Comparison of ENCODE assay signal across 9 cellular contexts in the genomic region with DNA sequence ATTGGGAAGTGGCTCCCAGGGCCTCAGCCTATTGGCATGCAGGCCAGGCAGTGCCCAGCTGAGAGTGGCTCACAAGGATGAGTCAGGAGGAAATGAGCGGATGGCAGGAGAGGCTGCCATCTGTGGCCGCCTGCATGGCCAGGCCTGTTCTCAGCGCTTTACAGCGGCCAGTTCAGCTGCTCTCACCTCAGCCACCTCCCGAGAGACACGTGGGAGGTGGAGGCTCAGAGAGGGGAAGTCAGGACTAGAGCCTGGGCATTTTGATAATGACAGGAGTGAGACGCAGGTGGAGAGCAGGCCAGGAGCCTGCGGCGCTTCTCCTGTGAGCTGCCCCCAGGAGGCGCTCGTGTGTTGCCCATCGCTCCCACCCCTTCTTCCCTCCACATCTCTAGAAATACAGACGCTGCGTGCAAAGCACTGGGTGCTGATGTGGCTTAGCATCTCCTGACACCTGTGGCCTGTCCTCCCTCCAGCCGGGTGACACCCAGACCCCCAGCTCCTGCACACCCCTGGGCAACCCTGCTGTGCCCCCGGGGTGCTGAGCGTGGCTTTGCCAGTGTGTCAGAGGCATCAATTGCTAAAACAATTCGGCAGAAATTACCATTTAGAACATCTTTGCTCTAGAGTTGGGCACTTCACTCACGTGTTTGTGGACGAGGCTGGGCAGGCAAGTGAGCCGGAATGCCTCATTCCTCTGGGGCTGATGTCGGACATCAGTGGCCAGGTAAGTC. TPM values are rescaled to one million over a fixed set of nuclear protein-coding genes. Genes with fewer than 3 reads are reported as not detected.
DNase-seq lines count a peak whose midpoint lies in the region; ATAC-seq, FAIRE-seq and TF ChIP-seq lines count a peak whose summit lies in the region.
"Had no signal": no experiment of that assay in that cellular context is flagged by ENCODE, and none has a peak within 500 bp of the region (broad histone marks: within the 10 kb centered on the region; RNA-seq: fewer than 3 reads in every experiment).

No MANE protein-coding gene starts in this region.

- no peaks in the 10 kb centered on the region for H3K36me3 Mint-ChIP-seq in activated T-cell treated with anti-CD3 and anti-CD28 coated beads, Interleukin-2, amount 50 U/mL, for 72 hours (ENCODE audit: insufficient read depth in 2 of 2)

- FAIRE-seq in D721Med (lab: Jason Lieb, UNC), result no peak

- H3K27me3 ChIP-seq in HL-60 (ENCODE audit: insufficient read depth, poor library complexity, severe bottlenecking) (no peaks in the 10 kb centered on the region), foreskin keratinocyte (no peaks in the 10 kb centered on the region), psoas muscle (ENCODE audit: insufficient read depth in 3 of 3, low read length in 2 of 3) (peaks cover 0 to 2% (median 0%) of the 10 kb centered on the region in 3 donors)

- H3K9me3 ChIP-seq in psoas muscle, result no peaks in the 10 kb centered on the region

- H3K4me3 ChIP-seq in HL-60 (replicated peaks; ENCODE audit: insufficient read depth, low read length) (no peak overlapping the region), psoas muscle (no peak overlapping the region)

- peak; percentile 86 for TF ChIP-seq CTCF in D721Med (IDR thresholded peaks at IDR 0.05; ENCODE audit: insufficient read depth, missing control alignments)
- TF ChIP-seq CTCF in HL-60 (IDR thresholded peaks at IDR 0.05; ENCODE audit: insufficient read depth, low read length), result peak; percentile 98
- peak; percentile 96 for TF ChIP-seq CTCF in foreskin keratinocyte (conservative IDR thresholded peaks at IDR 0.05)
- TF ChIP-seq CTCF in psoas muscle (IDR thresholded peaks at IDR 0.05), result peak; percentile 56

- no peaks in the 10 kb centered on the region for H3K36me3 ChIP-seq in psoas muscle (ENCODE audit: insufficient read depth in 1 of 2, low read depth in 1 of 2)

- DNase-seq in D721Med (ENCODE audit: insufficient read length, low spot score), result peak; percentile 76
- peak; percentile 86 for DNase-seq in HL-60 (ENCODE audit: low read depth in 1 of 2, low spot score in 1 of 2)
- DNase-seq in RKO (ENCODE audit: low spot score), result peak; percentile 89
- peak; percentile 72 to 80 for DNase-seq in activated T-cell treated with anti-CD3 and anti-CD28 coated beads, Interleukin-2, amount 50 U/mL, for 72 hours
- DNase-seq in foreskin keratinocyte, result peak; percentile 91 to 95
- DNase-seq in psoas muscle, result no peak
- DNase-seq in amniotic stem cell (lab: John Stamatoyannopoulos, UW), result no peak

- peak; percentile 92 to 96 for ATAC-seq in activated T-cell treated with anti-CD3 and anti-CD28 coated beads, Interleukin-2, amount 50 U/mL, for 72 hours (replicated peaks in 1 of 2)
- peak; percentile 89 for ATAC-seq in foreskin keratinocyte
- ATAC-seq in psoas muscle, result peak; percentile 25 to 84 (median 66)
- ATAC-seq in HG02763 (IDR thresholded peaks at IDR 0.05; ENCODE audit: unreplicated experiment), result no peak

- no peaks in the 10 kb centered on the region for H3K27me3 Mint-ChIP-seq in activated T-cell treated with anti-CD3 and anti-CD28 coated beads, Interleukin-2, amount 50 U/mL, for 72 hours (ENCODE audit: low read depth)

- H3K4me3 Mint-ChIP-seq in activated T-cell treated with anti-CD3 and anti-CD28 coated beads, Interleukin-2, amount 50 U/mL, for 72 hours, result no peak overlapping the region

- no peaks in the 10 kb centered on the region for H3K9me3 Mint-ChIP-seq in activated T-cell treated with anti-CD3 and anti-CD28 coated beads, Interleukin-2, amount 50 U/mL, for 72 hours

- no peak overlapping the region for H3K27ac Mint-ChIP-seq in activated T-cell treated with anti-CD3 and anti-CD28 coated beads, Interleukin-2, amount 50 U/mL, for 72 hours

- intact Hi-C loops in psoas muscle (cut with DNase I), result loop anchor here in 1 of 2 donors (2.0 kb wide), 1 partner anchor 60 kb away; no protein-coding TSS in a partner anchor

- H3K4me1 ChIP-seq in foreskin keratinocyte (no peaks in the 10 kb centered on the region), psoas muscle (no peaks in the 10 kb centered on the region)

- 37 to 47% (median 40%) methylated on average over 21 to 22 of the region's 22 CpGs for WGBS in psoas muscle, 3 donors

- H3K27ac ChIP-seq in HL-60 (replicated peaks) (peak overlapping the region; percentile 76), foreskin keratinocyte (no peak overlapping the region), psoas muscle (no peak overlapping the region)

- H3K4me1 Mint-ChIP-seq in activated T-cell treated with anti-CD3 and anti-CD28 coated beads, Interleukin-2, amount 50 U/mL, for 72 hours (ENCODE audit: low read depth), result no peaks in the 10 kb centered on the region

RNA-seq across cellular contexts. Expression of a gene that starts 21.4 kb away (rescaled TPM):
- 1 to 10 TPM; 3.8 to 8.0 TPM for total RNA-seq in activated T-cell treated with anti-CD3 and anti-CD28 coated beads, Interleukin-2, amount 50 U/mL, for 72 hours
- total RNA-seq in foreskin keratinocyte, result 0.53 and 1.0 TPM in 2 replicates
- 0.85 and 1.8 TPM in 2 replicates for polyA plus RNA-seq in foreskin keratinocyte
- total RNA-seq in psoas muscle, result under 1 TPM in 3 of 4 donors, not detected in 1; 0.16 to 0.69 (median 0.25) TPM
- under 1 TPM; 0.03 to 0.09 (median 0.04) TPM for polyA plus RNA-seq in psoas muscle

RNA-seq across cellular contexts. Expression of a gene that starts 36.6 kb away (rescaled TPM):
- 100 to 1,000 TPM; 108 to 125 TPM for total RNA-seq in activated T-cell treated with anti-CD3 and anti-CD28 coated beads, Interleukin-2, amount 50 U/mL, for 72 hours
- total RNA-seq in foreskin keratinocyte (50.7 and 52.2 TPM in 2 replicates), psoas muscle (10 to 100 TPM; 19.9 to 29.5 (median 24.0) TPM)
- polyA plus RNA-seq in foreskin keratinocyte (63.7 and 64.5 TPM in 2 replicates), psoas muscle (10 to 100 TPM; 30.6 to 52.1 (median 46.8) TPM)

RNA-seq across cellular contexts. Expression of a gene that starts 51.7 kb away (rescaled TPM):
- 10 to 100 TPM; 17.6 to 19.4 TPM for total RNA-seq in activated T-cell treated with anti-CD3 and anti-CD28 coated beads, Interleukin-2, amount 50 U/mL, for 72 hours
- total RNA-seq in foreskin keratinocyte, result 28.9 and 29.6 TPM in 2 replicates
- polyA plus RNA-seq in foreskin keratinocyte, result 34.8 and 38.3 TPM in 2 replicates
- total RNA-seq in psoas muscle, result 10 to 100 TPM in 3 of 4 donors, 1 to 10 TPM in 1; 10.0 to 26.6 (median 15.9) TPM
- 10 to 100 TPM; 18.0 to 22.3 (median 20.6) TPM for polyA plus RNA-seq in psoas muscle

RNA-seq across cellular contexts. Expression of a gene that starts 59.4 kb away (rescaled TPM):
- total RNA-seq in activated T-cell treated with anti-CD3 and anti-CD28 coated beads, Interleukin-2, amount 50 U/mL, for 72 hours, result under 1 TPM; 0.25 to 0.36 TPM
- total RNA-seq in foreskin keratinocyte (0.14 and 0.18 TPM in 2 replicates), psoas muscle (under 1 TPM in 2 of 4 donors, not detected in 2; 0.07 to 0.39 TPM)
- polyA plus RNA-seq in foreskin keratinocyte (0.08 TPM in 1 of 2 replicates, not detected in the other), psoas muscle (under 1 TPM in 1 of 3 donors, not detected in 2; 0.05 TPM)
- total RNA-seq: T-helper 2 cell treated with Interferon-gamma antibody and Interleukin-4, amounts not matched to agents 100 ng/mL and 5 ng/mL, for 36 hours had no signal

Comparison
In these comparisons a context has a peak if more than half of its experiments do, and no peak if none do; other contexts are left out.
1. DNase-seq: peak in D721Med (single experiment), HL-60 (2 of 2), RKO (single experiment), activated T-cell treated with anti-CD3 and anti-CD28 coated beads, Interleukin-2, amount 50 U/mL, for 72 hours (2 of 2) and foreskin keratinocyte (2 of 2); none in psoas muscle (0 of 2) and amniotic stem cell (single experiment).
2. Peak in every context shown above with its lines, with median percentiles within 50 percentile points of each other: CTCF ChIP-seq.